Comparison of ENCODE assay signal across 21 cellular contexts in the genomic region with DNA sequence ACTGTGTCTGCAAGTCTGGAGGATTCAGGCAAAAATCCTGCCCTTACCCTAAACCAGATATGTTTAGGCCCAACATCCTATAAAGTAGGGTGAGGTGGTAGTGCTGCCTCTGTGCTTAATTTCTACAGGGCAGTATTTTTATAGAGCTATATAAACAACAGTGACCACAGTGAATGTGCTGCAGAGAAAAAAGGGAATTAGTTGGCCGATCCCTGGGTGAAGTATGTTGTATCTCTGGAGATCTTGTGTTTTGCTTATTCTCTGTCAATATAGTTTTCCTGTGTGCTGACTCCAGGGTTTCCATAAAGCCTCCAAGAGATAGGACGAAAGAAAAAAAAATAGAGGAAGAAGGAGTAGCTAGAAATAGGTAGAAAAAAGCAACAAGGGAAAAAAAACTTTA.
DNase-seq lines count a peak whose midpoint lies in the region; ATAC-seq, FAIRE-seq and TF ChIP-seq lines count a peak whose summit lies in the region.
"Had no signal": no experiment of that assay in that cellular context is flagged by ENCODE, and none has a peak within 500 bp of the region (broad histone marks: within the 10 kb centered on the region; RNA-seq: fewer than 3 reads in every experiment).

No MANE protein-coding gene starts in this region.

- no peaks in the 10 kb centered on the region for H3K27me3 ChIP-seq in transverse colon

- no peaks in the 10 kb centered on the region for H3K36me3 ChIP-seq in transverse colon

- H3K9me3 Mint-ChIP-seq in nephron = no peaks in the 10 kb centered on the region
- H3K9me3 Mint-ChIP-seq: H9, HFFc6 had no signal

- no peak for TF ChIP-seq POLR2A in transverse colon (IDR thresholded peaks at IDR 0.05)
- TF ChIP-seq POLR2A in GM12891 (IDR thresholded peaks at IDR 0.05; ENCODE audit: low read depth, low read length) = no peak

- DNase-seq in M059J (ENCODE audit: low read depth) (peak; percentile 66), fibroblast of peridontal ligament (ENCODE audit: extremely low read depth) (peak; percentile 77), transverse colon (no peak), GM12891 (ENCODE audit: insufficient read length, low spot score) (no peak), SHP77 treated with DMSO at 0.1 percent for 48 hours (lab: John Stamatoyannopoulos, UW) (no peak)
- DNase-seq: H9, HFFc6, KG1, NCI-H1092 treated with DMSO at 0.1 percent for 48 hours, NCI-H146, NCI-H2029 treated with DMSO at 0.1 percent for 48 hours, NCI-H345, NCI-H524, NCI-H82 had no signal

- peaks cover 0 to 9% (median 0%) of the 10 kb centered on the region in 4 donors for H3K4me1 ChIP-seq in transverse colon

- peaks cover 23% of the 10 kb centered on the region for H3K4me1 Mint-ChIP-seq in nephron

- peak overlapping the region; percentile 1 to 60 (median 50) for H3K27ac Mint-ChIP-seq in nephron
- H3K27ac Mint-ChIP-seq: B cell, H9, HFFc6 had no signal

- no peak for FAIRE-seq in GM12891 (lab: Jason Lieb, UNC)
- FAIRE-seq: A204.1 had no signal

- H3K4me3 ChIP-seq in transverse colon = no peak overlapping the region

- H3K9me3 ChIP-seq in transverse colon = no peaks in the 10 kb centered on the region

- no peak overlapping the region for H3K4me3 Mint-ChIP-seq in nephron
- H3K4me3 Mint-ChIP-seq: B cell, H9, HFFc6 had no signal

- no peaks in the 10 kb centered on the region for H3K27me3 Mint-ChIP-seq in nephron (ENCODE audit: low read depth)

- no peaks in the 10 kb centered on the region for H3K36me3 Mint-ChIP-seq in nephron (ENCODE audit: low read depth)

- H3K27ac ChIP-seq in transverse colon = peak overlapping the region in 3 of 4 donors; percentile 6 to 48 (median 42)
- H3K27ac ChIP-seq: HL-60 had no signal

- in situ Hi-C loops in transverse colon (cut with MboI; ENCODE audit: low pct_ligation_motif_present in 1 of 4, low pct_unique_long_range_greater_than_20kb in 1 of 4, low sequenced_read_pairs in 3 of 4) = no loop called here

- intact Hi-C loops in transverse colon (cut with DNase I; ENCODE audit: low total_unique reads) = no loop called here

- ATAC-seq in HG03196 (IDR thresholded peaks at IDR 0.05; ENCODE audit: unreplicated experiment) = no peak
- ATAC-seq: Panc1, SK-N-SH treated with all-trans-retinoic acid at 6 μM for 48 hours had no signal

- TF ChIP-seq CTCF in nephron (IDR thresholded peaks at IDR 0.05; ENCODE audit: unreplicated experiment in 3 of 3) = no peak
- no peak for TF ChIP-seq CTCF in transverse colon (IDR thresholded peaks at IDR 0.05)

- no peak for TF ChIP-seq EP300 in transverse colon (IDR thresholded peaks at IDR 0.05; ENCODE audit: low read depth)

- WGBS in transverse colon (ENCODE audit: low coverage in 1 of 2), 2 donors = 58 to 70% methylated on average over 1 to 2 of the region's 2 CpGs

TF ChIP-seq in GM12891, 5 proteins besides CTCF, POLR2A, EP300 and RAD21:
- TF ChIP-seq POLR2AphosphoS5 (IDR thresholded peaks at IDR 0.05; ENCODE audit: low read depth, low read length) (no peak), PAX5 (IDR thresholded peaks at IDR 0.05; ENCODE audit: insufficient read depth, low read length, severe bottlenecking) (no peak)

Comparison
In these comparisons a context has a peak if more than half of its experiments do, and no peak if none do; other contexts are left out.
1. DNase-seq: peak in M059J (single experiment) and fibroblast of peridontal ligament (single experiment); none in transverse colon (single experiment), GM12891 (single experiment) and SHP77 treated with DMSO at 0.1 percent for 48 hours (single experiment).